12 cellular contexts compared by ENCODE assay signal in the genomic region with DNA sequence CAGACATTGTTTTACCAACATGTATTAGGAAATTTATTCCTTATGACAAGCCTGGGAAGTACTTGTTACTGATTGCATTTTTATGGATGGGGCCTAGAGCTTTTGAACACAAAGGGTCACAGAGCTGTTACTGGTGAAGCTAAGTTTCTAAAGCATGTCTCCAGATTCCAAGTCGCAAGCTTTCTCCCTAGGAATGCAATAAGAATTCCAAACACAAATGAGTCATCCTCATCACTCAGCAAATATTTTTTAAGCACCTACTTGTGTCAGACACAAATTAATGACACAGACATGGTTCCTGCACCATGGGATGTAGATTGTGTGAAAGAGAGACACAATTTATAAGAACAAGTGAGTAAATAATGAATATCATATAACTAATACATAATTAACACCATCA. TPM values are rescaled to one million over a fixed set of nuclear protein-coding genes. Genes with fewer than 3 reads are reported as not detected.
DNase-seq lines count a peak whose midpoint lies in the region; ATAC-seq, FAIRE-seq and TF ChIP-seq lines count a peak whose summit lies in the region.
"Had no signal": no experiment of that assay in that cellular context is flagged by ENCODE, and none has a peak within 500 bp of the region (broad histone marks: within the 10 kb centered on the region; RNA-seq: fewer than 3 reads in every experiment).

No MANE protein-coding gene starts in this region.

- no peak for TF ChIP-seq POLR2A in breast epithelium (IDR thresholded peaks at IDR 0.05)

- H3K4me3 ChIP-seq in ACC112 (ENCODE audit: low read depth, low read length) (no peak overlapping the region), breast epithelium (no peak overlapping the region)
- H3K4me3 ChIP-seq: right lobe of liver had no signal

- no peak for ATAC-seq in HG02938 (IDR thresholded peaks at IDR 0.05; ENCODE audit: unreplicated experiment)
- no peak for ATAC-seq in GM21526 (IDR thresholded peaks at IDR 0.05; ENCODE audit: low FRiP score, unreplicated experiment)

- peak overlapping the region; percentile 84 for H3K27ac ChIP-seq in ACC112 (ENCODE audit: low read depth, low read length)
- H3K27ac ChIP-seq in breast epithelium, result peak overlapping the region; percentile 29 to 68
- H3K27ac ChIP-seq: right lobe of liver had no signal

- intact Hi-C loops in breast epithelium (cut with DNase I; ENCODE audit: low total_unique reads), result no loop called here

- peak; percentile 56 for DNase-seq in HTR-8/SVneo (ENCODE audit: insufficient read length, low spot score)
- DNase-seq in breast epithelium (ENCODE audit: low spot score in 2 of 2), result no peak
- DNase-seq in kidney tubule cell (ENCODE audit: low spot score), result peak; percentile 92
- DNase-seq in stimulated activated CD8-positive, alpha-beta memory T cell treated with anti-CD3 and anti-CD28 coated beads, Interleukin-4, amount 100 ng/mL, for 48 hours, result no peak
- DNase-seq in SHP77 (lab: John Stamatoyannopoulos, UW), result no peak
- DNase-seq: activated naive CD8-positive, alpha-beta T cell treated with anti-CD3 and anti-CD28 coated beads, Interleukin-2, amount 10 ng/mL, durations not matched to agents 7 days and 5 days; C1 segment of cervical spinal cord; Karpas-422; right lobe of liver had no signal

- H3K36me3 ChIP-seq in ACC112 (ENCODE audit: insufficient read depth, low read length) (no peaks in the 10 kb centered on the region), breast epithelium (no peaks in the 10 kb centered on the region)
- H3K36me3 ChIP-seq: right lobe of liver had no signal

- peak; percentile 64 for FAIRE-seq in HTR-8/SVneo (lab: Jason Lieb, UNC)

- no peaks in the 10 kb centered on the region for H3K79me2 ChIP-seq in ACC112 (ENCODE audit: control insufficient read depth, insufficient read depth, low read length, unreplicated experiment)

- H3K4me1 ChIP-seq in ACC112 (ENCODE audit: control insufficient read depth, insufficient read depth, low read length, unreplicated experiment) (peaks cover 22% of the 10 kb centered on the region), breast epithelium (peaks cover 0 to 8% of the 10 kb centered on the region in 2 donors)
- H3K4me1 ChIP-seq: right lobe of liver had no signal

- H2AFZ ChIP-seq in ACC112 (ENCODE audit: low read length, unreplicated experiment), result peak overlapping the region; percentile 58

- no peaks in the 10 kb centered on the region for H3K9me3 ChIP-seq in breast epithelium
- H3K9me3 ChIP-seq: right lobe of liver had no signal

- H3K27me3 ChIP-seq in ACC112 (ENCODE audit: insufficient read depth, low read length) (no peaks in the 10 kb centered on the region), breast epithelium (no peaks in the 10 kb centered on the region)
- H3K27me3 ChIP-seq: right lobe of liver had no signal

- TF ChIP-seq CTCF in breast epithelium (IDR thresholded peaks at IDR 0.05), result no peak

RNA-seq across cellular contexts. Expression of gene SH3RF2, which starts 11.0 kb away (rescaled TPM):
- total RNA-seq in breast epithelium, result 1 to 10 TPM; 6.6 to 9.5 (median 9.4) TPM
- total RNA-seq: activated naive CD8-positive, alpha-beta T cell treated with anti-CD3 and anti-CD28 coated beads, Interleukin-2, amount 10 ng/mL, durations not matched to agents 7 days and 5 days had no signal

RNA-seq across cellular contexts. Expression of gene GRXCR2, which starts 52.5 kb away (rescaled TPM):
- total RNA-seq in breast epithelium, result under 1 TPM in 1 of 3 donors, not detected in 2; 0.29 TPM
- total RNA-seq: activated naive CD8-positive, alpha-beta T cell treated with anti-CD3 and anti-CD28 coated beads, Interleukin-2, amount 10 ng/mL, durations not matched to agents 7 days and 5 days; right lobe of liver had no signal

Comparison
In these comparisons a context has a peak if more than half of its experiments do, and no peak if none do; other contexts are left out.
1. DNase-seq: peak in HTR-8/SVneo (single experiment) and kidney tubule cell (single experiment); none in breast epithelium (0 of 2), stimulated activated CD8-positive, alpha-beta memory T cell treated with anti-CD3 and anti-CD28 coated beads, Interleukin-4, amount 100 ng/mL, for 48 hours (single experiment) and SHP77 (0 of 2).